19 cellular contexts compared by ENCODE assay signal in the genomic region with DNA sequence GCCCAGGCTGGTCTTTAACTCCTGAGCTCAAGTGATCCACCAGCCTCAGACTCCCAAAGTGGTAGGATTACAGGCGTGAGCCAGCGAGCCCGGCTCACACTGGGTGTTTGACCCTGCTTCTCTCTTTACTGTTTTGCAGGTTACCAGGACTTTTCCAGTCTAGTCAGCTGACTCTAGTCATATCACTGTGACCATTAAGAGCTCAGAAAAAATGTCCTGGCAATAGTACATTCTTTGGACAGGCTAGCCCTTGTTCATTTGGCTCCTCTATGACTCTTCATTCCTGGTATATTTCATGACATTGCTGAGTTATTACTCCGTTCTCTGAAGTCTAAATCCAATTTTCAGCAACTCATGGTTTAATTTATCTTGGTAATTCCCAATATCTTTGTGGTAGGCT. TPM values are rescaled to one million over a fixed set of nuclear protein-coding genes. Genes with fewer than 3 reads are reported as not detected.
DNase-seq lines count a peak whose midpoint lies in the region; ATAC-seq and TF ChIP-seq lines count a peak whose summit lies in the region.
"Had no signal": no experiment of that assay in that cellular context is flagged by ENCODE, and none has a peak within 500 bp of the region (broad histone marks: within the 10 kb centered on the region; RNA-seq: fewer than 3 reads in every experiment).

No MANE protein-coding gene starts in this region.

- DNase-seq in natural killer cell treated with Interleukin-12 subunit alpha and Interleukin-12 subunit beta and Interleukin-15 and Interleukin-18, amount 100 ng/mL, for 72 hours (ENCODE audit: low spot score): no peak
- DNase-seq in natural killer cell: no peak
- DNase-seq in left ventricle myocardium inferior: no peak
- DNase-seq in tibial nerve (ENCODE audit: low spot score in 2 of 2): no peak
- DNase-seq in head of caudate nucleus: no peak
- no peak for DNase-seq in SJCRH30
- no peak for DNase-seq in stimulated activated naive CD4-positive, alpha-beta T cell (lab: John Stamatoyannopoulos, UW)
- DNase-seq: activated B cell treated with CpG ODN at 0.5 μM for 24 hours, aorta, dermis blood vessel endothelial cell, DMS153, erythroblast, mucosa of descending colon, NCI-H2171, Peyer's patch, posterior cingulate gyrus, substantia nigra had no signal

- H3K4me1 Mint-ChIP-seq in natural killer cell treated with Interleukin-12 subunit alpha and Interleukin-12 subunit beta and Interleukin-15 and Interleukin-18, amount 100 ng/mL, for 72 hours (ENCODE audit: low read depth in 2 of 2): peaks cover 27% of the 10 kb centered on the region in 2 donors
- peaks cover 0 to 4% of the 10 kb centered on the region in 2 donors for H3K4me1 Mint-ChIP-seq in natural killer cell
- H3K4me1 Mint-ChIP-seq in activated naive CD8-positive, alpha-beta T cell (ENCODE audit: low read depth): peaks cover 60% of the 10 kb centered on the region
- H3K4me1 Mint-ChIP-seq: activated B cell treated with CpG ODN at 0.5 μM for 24 hours had no signal

- no peaks in the 10 kb centered on the region for H3K27me3 ChIP-seq in left ventricle myocardium inferior (ENCODE audit: low read depth)
- no peaks in the 10 kb centered on the region for H3K27me3 ChIP-seq in tibial nerve
- no peaks in the 10 kb centered on the region; the same call in 1 of the 2 replicates for H3K27me3 ChIP-seq in SJCRH30
- H3K27me3 ChIP-seq: hepatocyte, Peyer's patch had no signal

- H3K27ac ChIP-seq in left ventricle myocardium inferior (replicated peaks) (peak overlapping the region; percentile 51), tibial nerve (peak overlapping the region; percentile 41 to 96 (median 76)), SJCRH30 (no peak overlapping the region)
- H3K27ac ChIP-seq: Peyer's patch had no signal

- peak overlapping the region; percentile 44 to 79 for H3K27ac Mint-ChIP-seq in natural killer cell treated with Interleukin-12 subunit alpha and Interleukin-12 subunit beta and Interleukin-15 and Interleukin-18, amount 100 ng/mL, for 72 hours
- no peak overlapping the region for H3K27ac Mint-ChIP-seq in natural killer cell
- peak overlapping the region; percentile 96 for H3K27ac Mint-ChIP-seq in activated naive CD8-positive, alpha-beta T cell
- H3K27ac Mint-ChIP-seq: activated B cell treated with CpG ODN at 0.5 μM for 24 hours had no signal

- H3K36me3 ChIP-seq in left ventricle myocardium inferior (no peaks in the 10 kb centered on the region), tibial nerve (no peaks in the 10 kb centered on the region), SJCRH30 (no peaks in the 10 kb centered on the region)
- H3K36me3 ChIP-seq: Peyer's patch had no signal

- H3K4me1 ChIP-seq in left ventricle myocardium inferior (peaks cover 12% of the 10 kb centered on the region), tibial nerve (peaks cover 0 to 23% (median 10%) of the 10 kb centered on the region in 4 donors), SJCRH30 (peaks cover 6% of the 10 kb centered on the region; the same call in 1 of the 2 replicates)
- H3K4me1 ChIP-seq: Peyer's patch had no signal

- TF ChIP-seq POLR2A in tibial nerve (IDR thresholded peaks at IDR 0.05): no peak

- H3K4me3 ChIP-seq in left ventricle myocardium inferior (no peak overlapping the region), tibial nerve (no peak overlapping the region), SJCRH30 (no peak overlapping the region)
- H3K4me3 ChIP-seq: hepatocyte, mucosa of descending colon, Peyer's patch had no signal

- H3K9me3 ChIP-seq in left ventricle myocardium inferior (replicated peaks) (peaks cover 5% of the 10 kb centered on the region), tibial nerve (peaks cover 0 to 7% (median 0%) of the 10 kb centered on the region in 4 donors), SJCRH30 (replicated peaks) (0 out of 2 replicates have a peak, but pooled peaks cover 4% of the 10 kb centered on the region)
- H3K9me3 ChIP-seq: mucosa of descending colon, Peyer's patch had no signal

- H3K27me3 Mint-ChIP-seq in natural killer cell treated with Interleukin-12 subunit alpha and Interleukin-12 subunit beta and Interleukin-15 and Interleukin-18, amount 100 ng/mL, for 72 hours: peaks cover 6 to 8% of the 10 kb centered on the region in 2 donors
- H3K27me3 Mint-ChIP-seq in natural killer cell (ENCODE audit: low read depth in 2 of 2): peaks cover 0 to 8% of the 10 kb centered on the region in 2 donors
- no peaks in the 10 kb centered on the region for H3K27me3 Mint-ChIP-seq in activated naive CD8-positive, alpha-beta T cell

- H3K4me3 Mint-ChIP-seq in natural killer cell treated with Interleukin-12 subunit alpha and Interleukin-12 subunit beta and Interleukin-15 and Interleukin-18, amount 100 ng/mL, for 72 hours: peak overlapping the region; percentile 37
- H3K4me3 Mint-ChIP-seq in natural killer cell: no peak overlapping the region
- H3K4me3 Mint-ChIP-seq in activated naive CD8-positive, alpha-beta T cell: peak overlapping the region; percentile 51
- H3K4me3 Mint-ChIP-seq: activated B cell treated with CpG ODN at 0.5 μM for 24 hours had no signal

- intact Hi-C loops in natural killer cell (cut with micrococcal nuclease): no loop called here
- intact Hi-C loops in left ventricle myocardium inferior (cut with micrococcal nuclease): no loop called here
- intact Hi-C loops in head of caudate nucleus (cut with DNase I): no loop called here

- H3K36me3 Mint-ChIP-seq in natural killer cell treated with Interleukin-12 subunit alpha and Interleukin-12 subunit beta and Interleukin-15 and Interleukin-18, amount 100 ng/mL, for 72 hours: no peaks in the 10 kb centered on the region
- H3K36me3 Mint-ChIP-seq in natural killer cell: no peaks in the 10 kb centered on the region
- peaks cover 4% of the 10 kb centered on the region for H3K36me3 Mint-ChIP-seq in activated naive CD8-positive, alpha-beta T cell

- no peaks in the 10 kb centered on the region for H3K9me3 Mint-ChIP-seq in natural killer cell treated with Interleukin-12 subunit alpha and Interleukin-12 subunit beta and Interleukin-15 and Interleukin-18, amount 100 ng/mL, for 72 hours
- H3K9me3 Mint-ChIP-seq in natural killer cell: no peaks in the 10 kb centered on the region
- H3K9me3 Mint-ChIP-seq in activated naive CD8-positive, alpha-beta T cell (ENCODE audit: low read depth): peaks cover 6% of the 10 kb centered on the region
- H3K9me3 Mint-ChIP-seq: activated B cell treated with CpG ODN at 0.5 μM for 24 hours had no signal

- no peak for TF ChIP-seq EP300 in tibial nerve (IDR thresholded peaks at IDR 0.05)

- ATAC-seq in natural killer cell treated with Interleukin-12 subunit alpha and Interleukin-12 subunit beta and Interleukin-15 and Interleukin-18, amount 100 ng/mL, for 72 hours: no peak
- no peak for ATAC-seq in natural killer cell
- ATAC-seq: mucosa of descending colon had no signal

- WGBS in tibial nerve, 2 donors: 59 to 64% methylated on average over 4 of the region's 4 CpGs

- TF ChIP-seq CTCF in natural killer cell (IDR thresholded peaks at IDR 0.05): no peak
- TF ChIP-seq CTCF in left ventricle myocardium inferior (IDR thresholded peaks at IDR 0.05; ENCODE audit: borderline replicate concordance): no peak
- no peak for TF ChIP-seq CTCF in tibial nerve (IDR thresholded peaks at IDR 0.05)

RNA-seq across cellular contexts. Expression of a gene that starts 8.0 kb away (rescaled TPM):
- not detected for total RNA-seq in natural killer cell treated with Interleukin-12 subunit alpha and Interleukin-12 subunit beta and Interleukin-15 and Interleukin-18, amount 100 ng/mL, for 72 hours
- total RNA-seq in natural killer cell (not detected), left ventricle myocardium inferior (not detected), tibial nerve (not detected)
- not detected in 2 replicates for total RNA-seq in SJCRH30 (2014; rRNA removed; shearing (Covaris generic))
- total RNA-seq: activated B cell treated with CpG ODN at 0.5 μM for 24 hours, aorta, dermis blood vessel endothelial cell, hepatocyte, mucosa of descending colon, Peyer's patch had no signal

RNA-seq across cellular contexts. Expression of a gene that starts 59.2 kb away (rescaled TPM):
- total RNA-seq in natural killer cell treated with Interleukin-12 subunit alpha and Interleukin-12 subunit beta and Interleukin-15 and Interleukin-18, amount 100 ng/mL, for 72 hours: 1,000 to 10,000 TPM; 2,254 to 2,801 TPM
- total RNA-seq in natural killer cell (100 to 1,000 TPM; 254 to 299 (median 266) TPM), left ventricle myocardium inferior (124 TPM), tibial nerve (100 to 1,000 TPM; 373 to 741 (median 459) TPM)
- total RNA-seq in SJCRH30 (2014; rRNA removed; shearing (Covaris generic)): 2,596 and 2,758 TPM in 2 replicates

Comparison
In these comparisons a context has a peak if more than half of its experiments do, and no peak if none do; other contexts are left out.
1. H3K27ac Mint-ChIP-seq: peak in natural killer cell treated with Interleukin-12 subunit alpha and Interleukin-12 subunit beta and Interleukin-15 and Interleukin-18, amount 100 ng/mL, for 72 hours (2 of 2) and activated naive CD8-positive, alpha-beta T cell (single experiment); none in natural killer cell (0 of 2).